In genomic region chr3:140187028-140187427, GRCh38 we compare ENCODE assay signal across 23 cellular contexts.
DNase-seq lines count a peak whose midpoint lies in the region; ATAC-seq, FAIRE-seq and TF ChIP-seq lines count a peak whose summit lies in the region.
"Had no signal": no experiment of that assay in that cellular context is flagged by ENCODE, and none has a peak within 500 bp of the region (broad histone marks: within the 10 kb centered on the region; RNA-seq: fewer than 3 reads in every experiment).

No MANE protein-coding gene starts in this region.

- TF ChIP-seq CTCF in HEK293 (tag by site-specific recombination; IDR thresholded peaks at IDR 0.05) (no peak), VCaP (conservative IDR thresholded peaks at IDR 0.05) (no peak), gastrocnemius medialis (IDR thresholded peaks at IDR 0.05 in 4 of 5, conservative IDR thresholded peaks at IDR 0.05 in 1 of 5) (no peak), foreskin fibroblast (IDR thresholded peaks at IDR 0.05; ENCODE audit: low read depth, low read length) (no peak), glutamatergic neuron (IDR thresholded peaks at IDR 0.05; ENCODE audit: partially characterized antibody, unreplicated experiment) (no peak)

- no peak for TF ChIP-seq POLR2A in gastrocnemius medialis (IDR thresholded peaks at IDR 0.05)

- intact Hi-C loops in left cardiac atrium (cut with DNase I) (no loop called here), gastrocnemius medialis (cut with DNase I; ENCODE audit: low total_unique reads) (loop anchor here (10.0 kb wide), 1 partner anchor 92 kb away; no protein-coding TSS in a partner anchor)

- H3K4me1 ChIP-seq in HEK293 (ENCODE audit: control insufficient read depth, insufficient read depth, low read length): peaks cover 21% of the 10 kb centered on the region
- H3K4me1 ChIP-seq in gastrocnemius medialis: peaks cover 31 to 44% of the 10 kb centered on the region in 2 donors

- in situ Hi-C loops in gastrocnemius medialis (cut with MboI; ENCODE audit: low sequenced_read_pairs in 4 of 4): no loop called here

- no peaks in the 10 kb centered on the region for H3K27me3 ChIP-seq in gastrocnemius medialis
- H3K27me3 ChIP-seq: cardiac muscle cell had no signal

- no peak overlapping the region for H3K4me3 Mint-ChIP-seq in glutamatergic neuron (ENCODE audit: unreplicated experiment)
- H3K4me3 Mint-ChIP-seq: activated naive CD4-positive, alpha-beta T cell treated with anti-CD3 and anti-CD28 coated beads for 36 hours; CD4-positive, CD25-positive, alpha-beta regulatory T cell; naive thymus-derived CD4-positive, alpha-beta T cell; stimulated activated naive CD8-positive, alpha-beta T cell treated with anti-CD3 and anti-CD28 coated beads, Interleukin-15, amount 100 ng/mL, for 72 hours had no signal

- H3K36me3 Mint-ChIP-seq in glutamatergic neuron (ENCODE audit: unreplicated experiment): no peaks in the 10 kb centered on the region
- H3K36me3 Mint-ChIP-seq: CD4-positive, CD25-positive, alpha-beta regulatory T cell; naive thymus-derived CD4-positive, alpha-beta T cell had no signal

- ATAC-seq in left cardiac atrium (peak; percentile 53 to 75), gastrocnemius medialis (peak in 1 of 2 donors; percentile 21), GM19463 (IDR thresholded peaks at IDR 0.05; ENCODE audit: unreplicated experiment) (no peak)
- ATAC-seq: naive thymus-derived CD4-positive, alpha-beta T cell; stimulated activated naive CD8-positive, alpha-beta T cell treated with anti-CD3 and anti-CD28 coated beads, Interleukin-15, amount 100 ng/mL, for 72 hours had no signal

- peaks cover 4% of the 10 kb centered on the region for H3K27me3 Mint-ChIP-seq in glutamatergic neuron (ENCODE audit: unreplicated experiment)
- H3K27me3 Mint-ChIP-seq: stimulated activated naive CD8-positive, alpha-beta T cell treated with anti-CD3 and anti-CD28 coated beads, Interleukin-15, amount 100 ng/mL, for 72 hours had no signal

- H3K4me3 ChIP-seq in HEK293 (ENCODE audit: low read depth, low read length) (no peak overlapping the region), gastrocnemius medialis (no peak overlapping the region), foreskin fibroblast (ENCODE audit: low read depth in 1 of 2, low read length in 2 of 2) (no peak overlapping the region)
- H3K4me3 ChIP-seq: cardiac muscle cell had no signal

- H3K27ac ChIP-seq in HEK293 (ENCODE audit: extremely low read depth, low read depth, low read length) (peak overlapping the region; percentile 68), VCaP (peak overlapping the region; percentile 13; the same call in 1 of the 2 replicates), gastrocnemius medialis (peak overlapping the region; percentile 46 to 75 (median 60))
- H3K27ac ChIP-seq: cardiac muscle cell had no signal

- H3K36me3 ChIP-seq in HEK293 (ENCODE audit: control insufficient read depth in 2 of 2, insufficient read depth in 1 of 2, low read length in 2 of 2) (no peaks in the 10 kb centered on the region), gastrocnemius medialis (no peaks in the 10 kb centered on the region)
- H3K36me3 ChIP-seq: cardiac muscle cell had no signal

- POLR2A ChIA-PET in HEK293 (lab: Yijun Ruan, JAX): no interaction called here

- no peaks in the 10 kb centered on the region for H3K4me1 Mint-ChIP-seq in glutamatergic neuron (ENCODE audit: low read depth, unreplicated experiment)
- H3K4me1 Mint-ChIP-seq: CD4-positive, CD25-positive, alpha-beta regulatory T cell; naive thymus-derived CD4-positive, alpha-beta T cell; stimulated activated naive CD8-positive, alpha-beta T cell treated with anti-CD3 and anti-CD28 coated beads, Interleukin-15, amount 100 ng/mL, for 72 hours had no signal

- H3K9me3 Mint-ChIP-seq in glutamatergic neuron (ENCODE audit: unreplicated experiment): no peaks in the 10 kb centered on the region
- H3K9me3 Mint-ChIP-seq: activated naive CD4-positive, alpha-beta T cell treated with anti-CD3 and anti-CD28 coated beads for 36 hours; stimulated activated naive CD8-positive, alpha-beta T cell treated with anti-CD3 and anti-CD28 coated beads, Interleukin-15, amount 100 ng/mL, for 72 hours had no signal

- no peaks in the 10 kb centered on the region for H3K9me3 ChIP-seq in HEK293 (ENCODE audit: control insufficient read depth, insufficient read depth, low read depth, low read length)
- H3K9me3 ChIP-seq in gastrocnemius medialis: no peaks in the 10 kb centered on the region
- H3K9me3 ChIP-seq: SK-N-SH had no signal

- H3K27ac Mint-ChIP-seq in glutamatergic neuron (ENCODE audit: unreplicated experiment): no peak overlapping the region
- H3K27ac Mint-ChIP-seq: activated naive CD4-positive, alpha-beta T cell treated with anti-CD3 and anti-CD28 coated beads for 36 hours; naive thymus-derived CD4-positive, alpha-beta T cell; stimulated activated naive CD8-positive, alpha-beta T cell treated with anti-CD3 and anti-CD28 coated beads, Interleukin-15, amount 100 ng/mL, for 72 hours had no signal

- FAIRE-seq in urothelium cell line (lab: Jason Lieb, UNC): no peak
- FAIRE-seq: D721Med had no signal

- CTCF ChIA-PET in HEK293 (lab: Yijun Ruan, JAX): interaction anchor here (1.1 kb wide), 1 partner anchor 23 kb away, joined by 5 read pairs; no protein-coding TSS in a partner anchor

- DNase-seq in left cardiac atrium (no peak), gastrocnemius medialis (no peak), foreskin fibroblast (no peak), urothelium cell line (ENCODE audit: low spot score) (no peak), glutamatergic neuron (no peak)
- DNase-seq: activated CD4-positive, alpha-beta T cell treated with anti-CD3 and anti-CD28 coated beads for 48 hours; activated naive CD4-positive, alpha-beta T cell treated with anti-CD3 and anti-CD28 coated beads for 36 hours; activated T-cell treated with anti-CD3 and anti-CD28 coated beads, Interleukin-2, amount 50 U/mL, for 48 hours; CD4-positive, CD25-positive, alpha-beta regulatory T cell; dermis blood vessel endothelial cell; mesenchymal stem cell; naive thymus-derived CD4-positive, alpha-beta T cell; NCI-H1048; retina; stimulated activated naive CD8-positive, alpha-beta T cell treated with anti-CD3 and anti-CD28 coated beads, Interleukin-15, amount 100 ng/mL, for 72 hours; T-helper 2 cell; trophoblast cell had no signal

TF ChIP-seq in HEK293, 187 proteins besides CTCF, POLR2A, EP300 and RAD21:
- TF ChIP-seq ZNF202 (tag by site-specific recombination; IDR thresholded peaks at IDR 0.05; ENCODE audit: borderline replicate concordance) (no peak), MEIS1 (CRISPR knock-in tag; IDR thresholded peaks at IDR 0.05; ENCODE audit: borderline replicate concordance) (no peak), ZNF473 (tag by site-specific recombination; IDR thresholded peaks at IDR 0.05) (no peak), KLF1 (tag by site-specific recombination; IDR thresholded peaks at IDR 0.05) (no peak), ZNF449 (tag by site-specific recombination; IDR thresholded peaks at IDR 0.05) (no peak), OSR2 (tag by site-specific recombination; IDR thresholded peaks at IDR 0.05) (no peak), ZNF18 (tag by site-specific recombination; IDR thresholded peaks at IDR 0.05) (no peak), ZBTB7A (tag by site-specific recombination; IDR thresholded peaks at IDR 0.05; ENCODE audit: low read depth) (no peak), ZBTB26 (tag by site-specific recombination; optimal IDR thresholded peaks at IDR 0.05) (no peak), ZNF571 (tag by site-specific recombination; IDR thresholded peaks at IDR 0.05) (no peak)

Comparison
In these comparisons a context has a peak if more than half of its experiments do, and no peak if none do; other contexts are left out.
1. H3K27ac ChIP-seq: peak in every context shown above with its lines; median percentile 68 in HEK293; 60 in gastrocnemius medialis; 13 in VCaP.